In the genomic region with DNA sequence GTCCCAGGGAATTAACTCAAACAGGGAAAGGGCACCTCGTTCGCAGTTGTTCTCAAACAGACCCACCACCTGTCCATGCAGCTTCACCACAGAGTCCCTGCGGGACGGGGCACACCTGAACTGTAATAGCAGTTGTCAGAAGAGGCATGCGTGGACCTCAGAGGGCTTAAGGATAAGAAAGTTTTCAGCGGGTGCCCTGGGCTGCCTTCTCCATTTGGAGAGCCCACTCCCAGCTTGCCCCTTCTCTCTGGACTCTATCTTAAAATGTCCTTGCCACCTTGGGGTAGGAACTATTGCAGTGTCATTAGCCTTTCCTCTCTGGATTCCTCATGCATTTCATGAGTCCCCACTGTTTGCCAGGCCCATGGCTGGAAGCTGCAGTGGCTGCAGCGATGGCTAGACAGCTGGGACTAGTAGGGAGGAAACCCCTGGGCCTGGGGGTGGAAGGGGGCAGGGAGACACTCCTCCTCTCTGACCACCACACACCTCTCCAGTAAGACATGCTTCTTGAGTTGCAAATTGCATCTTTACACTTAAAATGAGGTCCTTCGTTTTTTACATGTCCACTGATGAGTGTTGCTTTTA, we compare ENCODE assay signal across 13 cellular contexts. TPM values are rescaled to one million over a fixed set of nuclear protein-coding genes. Genes with fewer than 3 reads are reported as not detected.
DNase-seq lines count a peak whose midpoint lies in the region; ATAC-seq and TF ChIP-seq lines count a peak whose summit lies in the region.
"Had no signal": no experiment of that assay in that cellular context is flagged by ENCODE, and none has a peak within 500 bp of the region (broad histone marks: within the 10 kb centered on the region; RNA-seq: fewer than 3 reads in every experiment).

No MANE protein-coding gene starts in this region.

- peak overlapping the region; percentile 47 for H3K4me3 Mint-ChIP-seq in glutamatergic neuron (ENCODE audit: unreplicated experiment)
- H3K4me3 Mint-ChIP-seq in progenitor cell of endocrine pancreas (ENCODE audit: low read depth), result no peak overlapping the region
- H3K4me3 Mint-ChIP-seq: B cell had no signal

- H3K9me3 Mint-ChIP-seq in glutamatergic neuron (ENCODE audit: unreplicated experiment), result peaks cover 21% of the 10 kb centered on the region
- no peaks in the 10 kb centered on the region for H3K9me3 Mint-ChIP-seq in progenitor cell of endocrine pancreas (ENCODE audit: low read depth)

- peaks cover 36% of the 10 kb centered on the region for H3K36me3 ChIP-seq in left ventricle myocardium inferior

- no peaks in the 10 kb centered on the region for H3K9me3 ChIP-seq in left ventricle myocardium inferior (replicated peaks)
- H3K9me3 ChIP-seq: A549, Peyer's patch had no signal

- H3K4me3 ChIP-seq in left ventricle myocardium inferior, result no peak overlapping the region
- H3K4me3 ChIP-seq: A549, Peyer's patch had no signal

- DNase-seq in cardiac septum (ENCODE audit: low spot score) (peak; percentile 63), left ventricle myocardium inferior (no peak), NCI-H69 (lab: John Stamatoyannopoulos, UW) (peak; percentile 30), glutamatergic neuron (no peak), progenitor cell of endocrine pancreas (ENCODE audit: low spot score, unreplicated experiment) (no peak), dermis blood vessel endothelial cell (no peak)
- DNase-seq: Karpas-422, NCI-H774 had no signal

- peak overlapping the region; percentile 76 for H3K27ac Mint-ChIP-seq in glutamatergic neuron (ENCODE audit: unreplicated experiment)
- peak overlapping the region; percentile 67 for H3K27ac Mint-ChIP-seq in progenitor cell of endocrine pancreas
- H3K27ac Mint-ChIP-seq: B cell had no signal

- H3K4me1 ChIP-seq in left ventricle myocardium inferior, result peaks cover 47% of the 10 kb centered on the region

- H3K27me3 ChIP-seq in left ventricle myocardium inferior (ENCODE audit: low read depth), result no peaks in the 10 kb centered on the region
- H3K27me3 ChIP-seq: Peyer's patch had no signal

- ATAC-seq in GM18502 (IDR thresholded peaks at IDR 0.05; ENCODE audit: poor library complexity, unreplicated experiment) (no peak), HG02938 (IDR thresholded peaks at IDR 0.05; ENCODE audit: unreplicated experiment) (no peak)
- ATAC-seq: A549 had no signal

- H3K27me3 Mint-ChIP-seq in glutamatergic neuron (ENCODE audit: unreplicated experiment), result peaks cover 16% of the 10 kb centered on the region
- H3K27me3 Mint-ChIP-seq in progenitor cell of endocrine pancreas, result no peaks in the 10 kb centered on the region
- H3K27me3 Mint-ChIP-seq: B cell had no signal

- intact Hi-C loops in cardiac septum (cut with DNase I) (no loop called here), left ventricle myocardium inferior (cut with micrococcal nuclease) (no loop called here)

- no peak for TF ChIP-seq CTCF in left ventricle myocardium inferior (IDR thresholded peaks at IDR 0.05; ENCODE audit: borderline replicate concordance)
- TF ChIP-seq CTCF in glutamatergic neuron (IDR thresholded peaks at IDR 0.05; ENCODE audit: partially characterized antibody, unreplicated experiment), result no peak
- no peak for TF ChIP-seq CTCF in progenitor cell of endocrine pancreas (IDR thresholded peaks at IDR 0.05; ENCODE audit: unreplicated experiment)

- H3K4me1 Mint-ChIP-seq in glutamatergic neuron (ENCODE audit: low read depth, unreplicated experiment) (peaks cover 73% of the 10 kb centered on the region), progenitor cell of endocrine pancreas (ENCODE audit: low read depth) (peaks cover 11% of the 10 kb centered on the region)

- no peak overlapping the region for H3K27ac ChIP-seq in left ventricle myocardium inferior (replicated peaks)
- H3K27ac ChIP-seq: A549, Peyer's patch had no signal

- peaks cover 11% of the 10 kb centered on the region for H3K36me3 Mint-ChIP-seq in glutamatergic neuron (ENCODE audit: unreplicated experiment)
- peaks cover 17% of the 10 kb centered on the region for H3K36me3 Mint-ChIP-seq in progenitor cell of endocrine pancreas (ENCODE audit: insufficient read depth)

RNA-seq across cellular contexts. Expression of a gene that starts 33.5 kb away (rescaled TPM):
- total RNA-seq in cardiac septum, result 8.8 TPM
- 6.0 TPM for total RNA-seq in left ventricle myocardium inferior
- 49.4 TPM for total RNA-seq in glutamatergic neuron (ENCODE audit: unreplicated experiment)
- 20.4 and 22.2 TPM in 2 replicates for total RNA-seq in progenitor cell of endocrine pancreas
- 96.3 and 102 TPM in 2 replicates for total RNA-seq in dermis blood vessel endothelial cell

Comparison
In these comparisons a context has a peak if more than half of its experiments do, and no peak if none do; other contexts are left out.
1. DNase-seq: peak in cardiac septum (single experiment) and NCI-H69 (single experiment); none in left ventricle myocardium inferior (single experiment), glutamatergic neuron (single experiment), progenitor cell of endocrine pancreas (single experiment) and dermis blood vessel endothelial cell (single experiment).